Comparison of ENCODE assay signal across 1 cellular context in genomic region chr1:205676002-205676401, GRCh38.
TF ChIP-seq lines count a peak whose summit lies in the region.

No MANE protein-coding gene starts in this region.

TF ChIP-seq in H1, 55 proteins besides CTCF, POLR2A, EP300 and RAD21:
- TF ChIP-seq USF2 (IDR thresholded peaks at IDR 0.05; ENCODE audit: low read length) (no peak), RXRA (IDR thresholded peaks at IDR 0.05; ENCODE audit: insufficient read depth, low read depth, low read length) (no peak), SUZ12 (IDR thresholded peaks at IDR 0.05; ENCODE audit: low read length) (no peak), SIN3A (conservative IDR thresholded peaks at IDR 0.05 in 1 of 2, IDR thresholded peaks at IDR 0.05 in 1 of 2; ENCODE audit: low read depth in 1 of 2, low read length in 2 of 2) (no peak), SIRT6 (IDR thresholded peaks at IDR 0.05; ENCODE audit: low read length) (no peak), BACH1 (IDR thresholded peaks at IDR 0.05; ENCODE audit: low read length) (no peak), TAF7 (optimal IDR thresholded peaks at IDR 0.05; ENCODE audit: borderline replicate concordance, low read depth, low read length) (no peak), KDM5A (IDR thresholded peaks at IDR 0.05; ENCODE audit: low read length) (no peak), CBX8 (IDR thresholded peaks at IDR 0.05; ENCODE audit: borderline replicate concordance, low read depth, low read length) (no peak), SP2 (IDR thresholded peaks at IDR 0.05; ENCODE audit: low read length) (no peak), CHD2 (IDR thresholded peaks at IDR 0.05; ENCODE audit: low read length) (no peak), POU5F1 (IDR thresholded peaks at IDR 0.05; ENCODE audit: low read depth, low read length) (no peak), MAFK (IDR thresholded peaks at IDR 0.05; ENCODE audit: low read depth, low read length) (no peak), KDM4A (IDR thresholded peaks at IDR 0.05; ENCODE audit: low read depth, low read length, severe bottlenecking) (no peak), POLR2AphosphoS5 (IDR thresholded peaks at IDR 0.05; ENCODE audit: low read depth, low read length) (no peak), CREB1 (IDR thresholded peaks at IDR 0.05) (no peak)
